Comparison of ENCODE assay signal across 8 cellular contexts in genomic region chr4:183797041-183797444, GRCh38.
DNase-seq lines count a peak whose midpoint lies in the region; ATAC-seq and TF ChIP-seq lines count a peak whose summit lies in the region.

No MANE protein-coding gene starts in this region.

- no peak for TF ChIP-seq POLR2A in lower leg skin (IDR thresholded peaks at IDR 0.05)

- peaks cover 9% of the 10 kb centered on the region for H3K9me3 Mint-ChIP-seq in activated CD4-positive, alpha-beta T cell treated with anti-CD3 and anti-CD28 coated beads, Interleukin-2, amount 10 ng/mL, durations not matched to agents 7 days and 5 days
- peaks cover 13% of the 10 kb centered on the region for H3K9me3 Mint-ChIP-seq in MCF 10A (ENCODE audit: unreplicated experiment)

- no peak for TF ChIP-seq CTCF in MCF 10A (IDR thresholded peaks at IDR 0.05; ENCODE audit: unreplicated experiment)
- no peak for TF ChIP-seq CTCF in lower leg skin (IDR thresholded peaks at IDR 0.05)
- TF ChIP-seq CTCF in upper lobe of right lung (IDR thresholded peaks at IDR 0.05) = no peak

- H3K4me1 Mint-ChIP-seq in activated CD4-positive, alpha-beta T cell treated with anti-CD3 and anti-CD28 coated beads, Interleukin-2, amount 10 ng/mL, durations not matched to agents 7 days and 5 days = peaks cover 13% of the 10 kb centered on the region
- peaks cover 4% of the 10 kb centered on the region for H3K4me1 Mint-ChIP-seq in MCF 10A (ENCODE audit: insufficient read depth, unreplicated experiment)

- intact Hi-C loops in MCF 10A (cut with micrococcal nuclease) (no loop called here), lower leg skin (cut with DNase I; ENCODE audit: low total_unique reads) (no loop called here), upper lobe of right lung (cut with DNase I) (no loop called here)

- CTCF ChIA-PET in activated CD4-positive, alpha-beta T cell treated with anti-CD3 and anti-CD28 coated beads, Interleukin-2, amount 10 ng/mL, durations not matched to agents 7 days and 5 days (lab: Charles Lee) = no interaction called here
- CTCF ChIA-PET in MCF 10A (lab: Yijun Ruan, JAX) = interaction anchor here (0.6 kb wide), 1 partner anchor 401 kb away, joined by 3 read pairs; no protein-coding TSS in a partner anchor

- BruUV-seq in MCF 10A (replicated peaks; lab: Mats Ljungman, UMichigan) = no TSS peak

- peaks cover 74% of the 10 kb centered on the region for H3K27me3 Mint-ChIP-seq in activated CD4-positive, alpha-beta T cell treated with anti-CD3 and anti-CD28 coated beads, Interleukin-2, amount 10 ng/mL, durations not matched to agents 7 days and 5 days
- no peaks in the 10 kb centered on the region for H3K27me3 Mint-ChIP-seq in MCF 10A (ENCODE audit: insufficient read depth, unreplicated experiment)

- no peak overlapping the region for H3K27ac Mint-ChIP-seq in activated CD4-positive, alpha-beta T cell treated with anti-CD3 and anti-CD28 coated beads, Interleukin-2, amount 10 ng/mL, durations not matched to agents 7 days and 5 days
- no peak overlapping the region for H3K27ac Mint-ChIP-seq in MCF 10A (ENCODE audit: low read depth, unreplicated experiment)

- ATAC-seq in upper lobe of right lung = peak; percentile 71
- no peak for ATAC-seq in GM18502 (IDR thresholded peaks at IDR 0.05; ENCODE audit: poor library complexity, unreplicated experiment)

- H3K4me3 ChIP-seq in lower leg skin (ENCODE audit: low read depth, poor library complexity, severe bottlenecking) (peak overlapping the region; percentile 49), upper lobe of right lung (peak overlapping the region; percentile 66)

- H3K9me3 ChIP-seq in upper lobe of right lung = no peaks in the 10 kb centered on the region

- H3K36me3 ChIP-seq in upper lobe of right lung = no peaks in the 10 kb centered on the region

- 1 to 2% methylated on average over 11 to 24 of the region's 39 CpGs for WGBS in lower leg skin, 2 donors

- H3K4me3 Mint-ChIP-seq in activated CD4-positive, alpha-beta T cell treated with anti-CD3 and anti-CD28 coated beads, Interleukin-2, amount 10 ng/mL, durations not matched to agents 7 days and 5 days = peak overlapping the region; percentile 37
- peak overlapping the region; percentile 68 for H3K4me3 Mint-ChIP-seq in MCF 10A (ENCODE audit: unreplicated experiment)

- peak overlapping the region; percentile 78 for H3K27ac ChIP-seq in upper lobe of right lung

- peaks cover 18% of the 10 kb centered on the region for H3K27me3 ChIP-seq in upper lobe of right lung

- POLR2A ChIA-PET in activated CD4-positive, alpha-beta T cell treated with anti-CD3 and anti-CD28 coated beads, Interleukin-2, amount 10 ng/mL, durations not matched to agents 7 days and 5 days (lab: Charles Lee) = no interaction called here
- POLR2A ChIA-PET in MCF 10A (lab: Yijun Ruan, JAX) = no interaction called here

- no peak for DNase-seq in activated CD4-positive, alpha-beta T cell treated with anti-CD3 and anti-CD28 coated beads, Interleukin-2, amount 10 ng/mL, durations not matched to agents 7 days and 5 days
- DNase-seq in activated CD4-positive, alpha-beta T cell treated with anti-CD3 and anti-CD28 coated beads for 1 hour = no peak
- peak; percentile 11 for DNase-seq in MCF 10A (ENCODE audit: unreplicated experiment)
- no peak for DNase-seq in lower leg skin (ENCODE audit: low spot score in 2 of 2)
- DNase-seq in upper lobe of right lung = peak; percentile 87
- DNase-seq in NCI-H524 treated with DMSO at 0.1 percent for 48 hours (lab: John Stamatoyannopoulos, UW) = no peak
- DNase-seq in OCI-M1 (lab: John Stamatoyannopoulos, UW) = no peak

- no peaks in the 10 kb centered on the region for H3K36me3 Mint-ChIP-seq in activated CD4-positive, alpha-beta T cell treated with anti-CD3 and anti-CD28 coated beads, Interleukin-2, amount 10 ng/mL, durations not matched to agents 7 days and 5 days (ENCODE audit: low read depth)
- H3K36me3 Mint-ChIP-seq in MCF 10A (ENCODE audit: insufficient read depth, unreplicated experiment) = no peaks in the 10 kb centered on the region

- peaks cover 2% of the 10 kb centered on the region for H3K4me1 ChIP-seq in upper lobe of right lung

Comparison
In these comparisons a context has a peak if more than half of its experiments do, and no peak if none do; other contexts are left out.
1. DNase-seq: peak in MCF 10A (single experiment) and upper lobe of right lung (single experiment); none in activated CD4-positive, alpha-beta T cell treated with anti-CD3 and anti-CD28 coated beads, Interleukin-2, amount 10 ng/mL, durations not matched to agents 7 days and 5 days (single experiment), activated CD4-positive, alpha-beta T cell treated with anti-CD3 and anti-CD28 coated beads for 1 hour (single experiment), lower leg skin (0 of 2), NCI-H524 treated with DMSO at 0.1 percent for 48 hours (single experiment) and OCI-M1 (single experiment).